ENCODE assay signal across 17 cellular contexts in the genomic region with DNA sequence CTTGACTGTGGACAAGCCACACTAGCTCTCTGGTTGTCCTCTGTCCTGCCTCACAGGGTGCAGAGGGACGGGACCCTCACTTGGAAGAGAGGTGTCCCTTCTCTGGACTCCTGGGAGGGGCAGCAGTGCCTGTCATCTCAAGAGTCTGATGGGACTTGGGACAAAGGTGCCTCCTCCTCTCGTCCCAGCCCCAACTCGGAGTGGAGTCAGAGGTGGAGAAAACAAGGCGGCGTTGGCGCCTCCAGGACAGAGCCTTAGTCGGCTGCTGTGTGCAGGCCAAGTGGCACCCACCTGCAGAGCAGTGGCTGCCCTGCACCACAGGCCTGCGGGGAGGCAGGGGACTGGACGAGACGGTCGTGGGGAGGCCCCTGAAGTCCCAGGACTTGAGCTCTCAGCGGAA. TPM values are rescaled to one million over a fixed set of nuclear protein-coding genes. Genes with fewer than 3 reads are reported as not detected.
DNase-seq lines count a peak whose midpoint lies in the region; ATAC-seq and TF ChIP-seq lines count a peak whose summit lies in the region.
"Had no signal": no experiment of that assay in that cellular context is flagged by ENCODE, and none has a peak within 500 bp of the region (broad histone marks: within the 10 kb centered on the region; RNA-seq: fewer than 3 reads in every experiment).

No MANE protein-coding gene starts in this region.

- no peak overlapping the region for H4K5ac ChIP-seq in IMR-90 (ENCODE audit: low read depth, low read length)

- intact Hi-C loops in IMR-90 (cut with micrococcal nuclease) (no loop called here), posterior vena cava (cut with DNase I) (no loop called here), aorta (cut with DNase I) (no loop called here)

- H3K9me1 ChIP-seq in IMR-90 (ENCODE audit: insufficient read depth, low read length), result peaks cover 3% of the 10 kb centered on the region; the same call in 1 of the 2 replicates

- no peaks in the 10 kb centered on the region for H3K9me3 Mint-ChIP-seq in chondrocyte (ENCODE audit: low read depth)
- H3K9me3 Mint-ChIP-seq: IgD-negative memory B cell had no signal

- H3K9me3 ChIP-seq in IMR-90 (ENCODE audit: control insufficient read depth, insufficient read depth, low read length) (0 out of 2 replicates have a peak, but pooled peaks cover 2% of the 10 kb centered on the region), aorta (ENCODE audit: control insufficient read depth, low read length) (no peaks in the 10 kb centered on the region)
- H3K9me3 ChIP-seq: A549, BE2C had no signal

- ATAC-seq in IMR-90 (ENCODE audit: low read depth), result no peak
- no peak for ATAC-seq in aorta (ENCODE audit: low FRiP score)
- ATAC-seq in GM21528 (IDR thresholded peaks at IDR 0.05; ENCODE audit: low FRiP score, unreplicated experiment), result no peak
- ATAC-seq: GM12878 had no signal

- H2BK15ac ChIP-seq in IMR-90 (ENCODE audit: low read depth, low read length), result no peak overlapping the region

- H3K36me3 ChIP-seq in IMR-90 (ENCODE audit: control insufficient read depth, insufficient read depth, low read length) (no peaks in the 10 kb centered on the region), aorta (ENCODE audit: control insufficient read depth in 1 of 2, insufficient read depth in 2 of 2, low read length in 1 of 2) (no peaks in the 10 kb centered on the region)
- H3K36me3 ChIP-seq: BE2C had no signal

- H3K27ac ChIP-seq in IMR-90 (ENCODE audit: insufficient read depth, low read length) (no peak overlapping the region), aorta (ENCODE audit: low read depth in 1 of 2, low read length in 2 of 2) (no peak overlapping the region)
- H3K27ac ChIP-seq: A549, C4-2B had no signal

- H3K56ac ChIP-seq in IMR-90 (ENCODE audit: extremely low read depth, insufficient read depth, low read length), result no peak overlapping the region

- H3K27me3 ChIP-seq in IMR-90 (ENCODE audit: control insufficient read depth, insufficient read depth, low read length) (peaks cover 76% of the 10 kb centered on the region), aorta (ENCODE audit: control insufficient read depth in 1 of 2, insufficient read depth in 2 of 2, low read length in 1 of 2) (no peaks in the 10 kb centered on the region)
- H3K27me3 ChIP-seq: BE2C had no signal

- H3K27ac Mint-ChIP-seq in chondrocyte (ENCODE audit: unreplicated experiment), result no peak overlapping the region
- H3K27ac Mint-ChIP-seq: CD4-positive, alpha-beta memory T cell had no signal

- no peaks in the 10 kb centered on the region for H4K20me1 ChIP-seq in IMR-90 (ENCODE audit: insufficient read depth, low read length)

- H2AK9ac ChIP-seq in IMR-90 (replicated peaks; ENCODE audit: low read depth, low read length, poor library complexity), result no peak overlapping the region

- H3K14ac ChIP-seq in IMR-90 (replicated peaks; ENCODE audit: low read depth, low read length), result no peak overlapping the region

- no peak for TF ChIP-seq CTCF in IMR-90 (conservative IDR thresholded peaks at IDR 0.05; ENCODE audit: low read depth, low read length)
- no peak for TF ChIP-seq CTCF in chondrocyte (IDR thresholded peaks at IDR 0.05)

- no peak overlapping the region for H3K4me3 Mint-ChIP-seq in chondrocyte (ENCODE audit: unreplicated experiment)
- H3K4me3 Mint-ChIP-seq: CD4-positive, alpha-beta memory T cell; IgD-negative memory B cell had no signal

- no peak overlapping the region for H3K4me3 ChIP-seq in IMR-90 (ENCODE audit: insufficient read depth, low read depth, low read length)
- H3K4me3 ChIP-seq in aorta (ENCODE audit: low read length in 2 of 2), result no peak overlapping the region
- H3K4me3 ChIP-seq: A549, GM12878 had no signal

- H4K8ac ChIP-seq in IMR-90 (ENCODE audit: low read depth in 2 of 2, low read length in 2 of 2), result no peak overlapping the region

- no peak overlapping the region for H2BK20ac ChIP-seq in IMR-90 (ENCODE audit: low read depth, low read length)

- POLR2A ChIA-PET in IMR-90 (lab: Charles Lee; ENCODE audit: unreplicated experiment), result no interaction called here

- H3K9ac ChIP-seq in IMR-90 (ENCODE audit: low read depth, low read length), result no peak overlapping the region

- no peak for TF ChIP-seq POLR2A in IMR-90 (IDR thresholded peaks at IDR 0.05; ENCODE audit: low read depth, low read length)

- 60% methylated on average over 5 of the region's 12 CpGs; no CpG with 5 or more reads in 1 of the 2 experiments for WGBS in IMR-90 (ENCODE audit: extremely low coverage in 2 of 2, insufficient read length in 1 of 2), 2 experiments
- WGBS in aorta, 2 donors, result 68 to 75% methylated on average over 10 to 12 of the region's 12 CpGs

- DNase-seq in IMR-90 (no peak), chondrocyte (ENCODE audit: low spot score) (peak; percentile 86), posterior vena cava (ENCODE audit: low spot score) (peak; percentile 59), aorta (peak; percentile 9 to 55), cortex of kidney (lab: John Stamatoyannopoulos, UW) (no peak), middle frontal gyrus (ENCODE audit: extremely low spot score, low spot score) (no peak)
- DNase-seq: BE2C; CD4-positive, alpha-beta memory T cell; DMS79; GOT3 had no signal

- H3K79me1 ChIP-seq in IMR-90 (ENCODE audit: low read depth in 1 of 2, low read length in 2 of 2), result no peaks in the 10 kb centered on the region

- no peak overlapping the region for H3K4ac ChIP-seq in IMR-90 (ENCODE audit: low read depth, low read length)

- CTCF ChIA-PET in IMR-90 (lab: Yijun Ruan, JAX), result no interaction called here

- H3K4me2 ChIP-seq in IMR-90 (ENCODE audit: low read depth, low read length), result no peak overlapping the region
- H3K4me2 ChIP-seq: A549 had no signal

- no peak overlapping the region for H2BK5ac ChIP-seq in IMR-90 (ENCODE audit: low read depth, low read length, poor library complexity, severe bottlenecking)

- H2AK5ac ChIP-seq in IMR-90 (ENCODE audit: low read depth, low read length), result no peak overlapping the region

- TF ChIP-seq RAD21 in IMR-90 (IDR thresholded peaks at IDR 0.05; ENCODE audit: low read length), result no peak

- H3K4me1 Mint-ChIP-seq in chondrocyte (ENCODE audit: low read depth), result no peaks in the 10 kb centered on the region

- no TSS peak for BruUV-seq in IMR-90 (replicated peaks; lab: Mats Ljungman, UMichigan)

- dilution Hi-C loops in IMR-90 (cut with HindIII; ENCODE audit: low sequenced_read_pairs, unreplicated experiment), result no loop called here

- in situ Hi-C loops in IMR-90 (cut with MboI; ENCODE audit: low sequenced_read_pairs), result no loop called here

- peaks cover 68% of the 10 kb centered on the region for H3K27me3 Mint-ChIP-seq in chondrocyte (ENCODE audit: low read depth)

- H3K4me1 ChIP-seq in IMR-90 (ENCODE audit: control insufficient read depth, insufficient read depth, low read length), result no peaks in the 10 kb centered on the region
- no peaks in the 10 kb centered on the region for H3K4me1 ChIP-seq in aorta (ENCODE audit: control insufficient read depth in 1 of 2, insufficient read depth in 2 of 2, low read length in 2 of 2)
- H3K4me1 ChIP-seq: A549, BE2C had no signal

- no peak overlapping the region for H2BK120ac ChIP-seq in IMR-90 (ENCODE audit: low read depth, low read length)

- H3K36me3 Mint-ChIP-seq in chondrocyte (ENCODE audit: low read depth), result no peaks in the 10 kb centered on the region
- H3K36me3 Mint-ChIP-seq: CD4-positive, alpha-beta memory T cell; IgD-negative memory B cell had no signal

- peak overlapping the region; percentile 29; the same call in 1 of the 2 replicates for H3K23ac ChIP-seq in IMR-90 (ENCODE audit: low read depth, low read length)

- H4K91ac ChIP-seq in IMR-90 (ENCODE audit: insufficient read depth, low read depth, low read length), result no peak overlapping the region

- no peak overlapping the region for H2AFZ ChIP-seq in IMR-90 (replicated peaks; ENCODE audit: low read length, poor library complexity)

- no peak overlapping the region for H3K18ac ChIP-seq in IMR-90 (ENCODE audit: low read depth, low read length)

TF ChIP-seq in IMR-90, 13 proteins besides CTCF, POLR2A, EP300 and RAD21 (continues in another document):
- TF ChIP-seq CEBPB (IDR thresholded peaks at IDR 0.05; ENCODE audit: low read depth, low read length) (no peak), ELK1 (IDR thresholded peaks at IDR 0.05; ENCODE audit: borderline replicate concordance, low read depth, low read length) (no peak), MXI1 (IDR thresholded peaks at IDR 0.05; ENCODE audit: borderline replicate concordance, low read depth, low read length) (no peak), BHLHE40 (IDR thresholded peaks at IDR 0.05; ENCODE audit: low read depth, low read length) (no peak), MAFK (IDR thresholded peaks at IDR 0.05; ENCODE audit: low read depth, low read length) (no peak), CHD1 (IDR thresholded peaks at IDR 0.05; ENCODE audit: low read depth, low read length) (no peak), MAZ (IDR thresholded peaks at IDR 0.05; ENCODE audit: borderline replicate concordance, low read depth, low read length) (no peak), NFE2L2 (IDR thresholded peaks at IDR 0.05; ENCODE audit: low read depth, low read length) (no peak)

RNA-seq across cellular contexts. Expression of gene SEC13, which starts 9.4 kb away (rescaled TPM):
- total RNA-seq in IMR-90 (2012; rRNA removed) (443 and 475 TPM in 2 replicates), chondrocyte (197 to 243 TPM (median 198 TPM) in 3 replicates), posterior vena cava (10 to 100 TPM; 85.9 to 86.3 TPM), aorta (10 to 100 TPM; 88.8 to 95.6 TPM)
- polyA plus RNA-seq in IMR-90 (2012; rRNA removed) (364 and 377 TPM in 2 replicates), aorta (100 to 1,000 TPM; 114 to 121 TPM)
- 372 and 417 TPM in 2 replicates for polyA plus RNA-seq in IMR-90 (2012; cell fraction: cytosol; rRNA removed)
- 300 and 409 TPM in 2 replicates for polyA plus RNA-seq in IMR-90 (2012; cell fraction: nucleus; rRNA removed; ENCODE audit: low replicate concordance)

RNA-seq across cellular contexts. Expression of gene GHRL, which starts 37.6 kb away (rescaled TPM):
- total RNA-seq in IMR-90 (2012; rRNA removed), result not detected in 2 replicates
- 0.27 TPM in 1 of 2 replicates, not detected in the other for polyA plus RNA-seq in IMR-90 (2012; rRNA removed)
- not detected in 2 replicates for polyA plus RNA-seq in IMR-90 (2012; cell fraction: cytosol; rRNA removed)
- polyA plus RNA-seq in IMR-90 (2012; cell fraction: nucleus; rRNA removed; ENCODE audit: low replicate concordance), result 0.11 and 0.62 TPM in 2 replicates
- not detected in 3 replicates for total RNA-seq in chondrocyte
- 1 to 10 TPM; 1.0 to 1.2 TPM for total RNA-seq in posterior vena cava
- 1 to 10 TPM; 1.6 to 1.7 TPM for total RNA-seq in aorta
- polyA plus RNA-seq in aorta, result under 1 TPM in 1 of 2 donors, not detected in 1; 0.36 TPM
- total RNA-seq: G401 had no signal
- polyA plus RNA-seq: A549, AG04450 had no signal

Comparison
In these comparisons a context has a peak if more than half of its experiments do, and no peak if none do; other contexts are left out.
1. DNase-seq: peak in chondrocyte (single experiment), posterior vena cava (single experiment) and aorta (2 of 2); none in IMR-90 (single experiment), cortex of kidney (single experiment) and middle frontal gyrus (single experiment).